In the genomic region with DNA sequence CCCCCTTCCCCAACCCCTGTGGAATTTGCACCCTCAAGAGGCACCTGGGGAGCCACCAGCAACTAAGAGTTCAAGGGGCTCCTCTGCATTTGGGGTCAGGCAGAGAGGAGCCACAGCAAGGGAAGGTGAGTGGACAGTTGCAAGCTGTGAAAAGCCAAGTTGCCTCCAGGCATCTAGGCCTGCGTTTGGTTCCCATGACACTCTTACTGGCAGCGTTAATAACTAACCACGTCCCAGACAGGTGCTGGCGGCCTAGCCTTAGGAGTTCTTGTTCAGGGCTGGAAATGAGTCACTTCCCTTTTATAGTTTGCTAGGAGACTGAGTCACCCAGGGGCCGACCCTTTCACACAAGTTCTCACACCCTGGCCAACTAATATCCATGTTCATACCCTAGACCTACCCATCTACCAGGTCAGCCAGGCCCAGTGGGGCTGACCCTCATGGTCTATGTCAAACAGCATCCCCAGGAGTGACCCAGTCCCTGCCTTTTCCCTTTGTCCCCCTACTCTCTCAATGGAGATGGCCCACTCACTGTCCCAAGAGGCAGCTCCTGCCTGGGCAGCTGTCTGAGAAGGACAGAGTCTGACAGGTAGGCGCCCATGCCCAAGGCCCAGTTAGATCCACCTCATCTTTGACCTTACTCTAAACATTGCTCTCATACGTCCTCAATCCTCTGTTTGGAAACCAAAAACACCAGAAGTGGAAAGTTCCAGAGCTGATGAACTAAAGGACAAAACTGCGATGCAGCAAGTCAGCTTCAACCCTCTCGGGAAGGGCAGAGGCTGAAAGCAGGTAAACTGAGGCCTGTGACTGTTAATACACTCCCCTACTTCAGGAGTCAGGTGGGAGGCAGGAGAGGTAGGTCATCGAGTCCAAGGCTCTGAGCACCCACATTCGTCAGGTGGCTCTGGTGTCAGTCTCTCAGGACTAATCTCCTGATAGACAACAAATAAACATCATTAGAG, we compare ENCODE assay signal across 1 cellular context.
A peak's percentile ranks its signal among the peaks of the same experiment; 100 is the strongest.
TF ChIP-seq lines count a peak whose summit lies in the region.

No MANE protein-coding gene starts in this region.

TF ChIP-seq in HepG2, 621 proteins besides CTCF, POLR2A, EP300 and RAD21 (continued from another document and continues in another):
- peak; percentile 22; the same call in 1 of the 2 replicates for TF ChIP-seq ZNF839 (CRISPR knock-in tag; IDR thresholded peaks at IDR 0.05; ENCODE audit: borderline replicate concordance)
- no peak for TF ChIP-seq MTF1 (CRISPR knock-in tag; IDR thresholded peaks at IDR 0.05)
- no peak; the same call in 1 of the 2 replicates for TF ChIP-seq ZNF256 (CRISPR knock-in tag; conservative IDR thresholded peaks at IDR 0.05)
- TF ChIP-seq ZNF589 (CRISPR knock-in tag; conservative IDR thresholded peaks at IDR 0.05): no peak
- TF ChIP-seq ZNF644 (CRISPR knock-in tag; IDR thresholded peaks at IDR 0.05; ENCODE audit: low read depth): peak; percentile 87
- TF ChIP-seq RAD51 (IDR thresholded peaks at IDR 0.05; ENCODE audit: borderline replicate concordance): no peak
- TF ChIP-seq, protein P1, sequence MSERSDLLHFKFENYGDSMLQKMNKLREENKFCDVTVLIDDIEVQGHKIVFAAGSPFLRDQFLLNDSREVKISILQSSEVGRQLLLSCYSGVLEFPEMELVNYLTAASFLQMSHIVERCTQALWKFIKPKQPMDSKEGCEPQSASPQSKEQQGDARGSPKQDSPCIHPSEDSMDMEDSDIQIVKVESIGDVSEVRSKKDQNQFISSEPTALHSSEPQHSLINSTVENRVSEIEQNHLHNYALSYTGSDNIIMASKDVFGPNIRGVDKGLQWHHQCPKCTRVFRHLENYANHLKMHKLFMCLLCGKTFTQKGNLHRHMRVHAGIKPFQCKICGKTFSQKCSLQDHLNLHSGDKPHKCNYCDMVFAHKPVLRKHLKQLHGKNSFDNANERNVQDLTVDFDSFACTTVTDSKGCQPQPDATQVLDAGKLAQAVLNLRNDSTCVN (CRISPR knock-in tag; IDR thresholded peaks at IDR 0.05; ENCODE audit: borderline replicate concordance): peak; percentile 34; the same call in 1 of the 2 replicates
- TF ChIP-seq, protein P2, sequence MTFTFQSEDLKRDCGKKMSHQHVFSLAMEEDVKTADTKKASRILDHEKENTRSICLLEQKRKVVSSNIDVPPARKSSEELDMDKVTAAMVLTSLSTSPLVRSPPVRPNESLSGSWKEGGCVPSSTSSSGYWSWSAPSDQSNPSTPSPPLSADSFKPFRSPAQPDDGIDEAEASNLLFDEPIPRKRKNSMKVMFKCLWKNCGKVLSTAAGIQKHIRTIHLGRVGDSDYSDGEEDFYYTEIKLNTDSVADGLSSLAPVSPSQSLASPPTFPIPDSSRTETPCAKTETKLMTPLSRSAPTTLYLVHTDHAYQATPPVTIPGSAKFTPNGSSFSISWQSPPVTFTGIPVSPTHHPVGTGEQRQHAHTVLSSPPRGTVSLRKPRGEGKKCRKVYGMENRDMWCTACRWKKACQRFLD (CRISPR knock-in tag; IDR thresholded peaks at IDR 0.05; ENCODE audit: borderline replicate concordance): no peak; the same call in 1 of the 2 replicates
- TF ChIP-seq EHMT2 (IDR thresholded peaks at IDR 0.05; ENCODE audit: borderline replicate concordance, low read depth, low read length): 0 out of 2 replicates have a peak, but pooled peaks have one; percentile 44
- TF ChIP-seq, protein P3, sequence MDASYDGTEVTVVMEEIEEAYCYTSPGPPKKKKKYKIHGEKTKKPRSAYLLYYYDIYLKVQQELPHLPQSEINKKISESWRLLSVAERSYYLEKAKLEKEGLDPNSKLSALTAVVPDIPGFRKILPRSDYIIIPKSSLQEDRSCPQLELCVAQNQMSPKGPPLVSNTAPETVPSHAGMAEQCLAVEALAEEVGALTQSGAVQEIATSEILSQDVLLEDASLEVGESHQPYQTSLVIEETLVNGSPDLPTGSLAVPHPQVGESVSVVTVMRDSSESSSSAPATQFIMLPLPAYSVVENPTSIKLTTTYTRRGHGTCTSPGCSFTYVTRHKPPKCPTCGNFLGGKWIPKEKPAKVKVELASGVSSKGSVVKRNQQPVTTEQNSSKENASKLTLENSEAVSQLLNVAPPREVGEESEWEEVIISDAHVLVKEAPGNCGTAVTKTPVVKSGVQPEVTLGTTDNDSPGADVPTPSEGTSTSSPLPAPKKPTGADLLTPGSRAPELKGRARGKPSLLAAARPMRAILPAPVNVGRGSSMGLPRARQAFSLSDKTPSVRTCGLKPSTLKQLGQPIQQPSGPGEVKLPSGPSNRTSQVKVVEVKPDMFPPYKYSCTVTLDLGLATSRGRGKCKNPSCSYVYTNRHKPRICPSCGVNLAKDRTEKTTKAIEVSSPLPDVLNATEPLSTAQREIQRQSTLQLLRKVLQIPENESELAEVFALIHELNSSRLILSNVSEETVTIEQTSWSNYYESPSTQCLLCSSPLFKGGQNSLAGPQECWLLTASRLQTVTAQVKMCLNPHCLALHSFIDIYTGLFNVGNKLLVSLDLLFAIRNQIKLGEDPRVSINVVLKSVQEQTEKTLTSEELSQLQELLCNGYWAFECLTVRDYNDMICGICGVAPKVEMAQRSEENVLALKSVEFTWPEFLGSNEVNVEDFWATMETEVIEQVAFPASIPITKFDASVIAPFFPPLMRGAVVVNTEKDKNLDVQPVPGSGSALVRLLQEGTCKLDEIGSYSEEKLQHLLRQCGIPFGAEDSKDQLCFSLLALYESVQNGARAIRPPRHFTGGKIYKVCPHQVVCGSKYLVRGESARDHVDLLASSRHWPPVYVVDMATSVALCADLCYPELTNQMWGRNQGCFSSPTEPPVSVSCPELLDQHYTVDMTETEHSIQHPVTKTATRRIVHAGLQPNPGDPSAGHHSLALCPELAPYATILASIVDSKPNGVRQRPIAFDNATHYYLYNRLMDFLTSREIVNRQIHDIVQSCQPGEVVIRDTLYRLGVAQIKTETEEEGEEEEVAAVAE (CRISPR knock-in tag; IDR thresholded peaks at IDR 0.05; ENCODE audit: borderline replicate concordance): peak; percentile 89
- peak; percentile 95 for TF ChIP-seq SAP130 (CRISPR knock-in tag; IDR thresholded peaks at IDR 0.05; ENCODE audit: low read depth)
- TF ChIP-seq, protein P4, sequence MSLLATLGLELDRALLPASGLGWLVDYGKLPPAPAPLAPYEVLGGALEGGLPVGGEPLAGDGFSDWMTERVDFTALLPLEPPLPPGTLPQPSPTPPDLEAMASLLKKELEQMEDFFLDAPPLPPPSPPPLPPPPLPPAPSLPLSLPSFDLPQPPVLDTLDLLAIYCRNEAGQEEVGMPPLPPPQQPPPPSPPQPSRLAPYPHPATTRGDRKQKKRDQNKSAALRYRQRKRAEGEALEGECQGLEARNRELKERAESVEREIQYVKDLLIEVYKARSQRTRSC (CRISPR knock-in tag; IDR thresholded peaks at IDR 0.05; ENCODE audit: low read depth): no peak
- peak; percentile 90; the same call in 1 of the 2 replicates for TF ChIP-seq MIXL1 (CRISPR knock-in tag; IDR thresholded peaks at IDR 0.05)
- no peak for TF ChIP-seq ATRX (CRISPR knock-in tag; IDR thresholded peaks at IDR 0.05; ENCODE audit: borderline replicate concordance)
- TF ChIP-seq JUND (CRISPR knock-in tag; IDR thresholded peaks at IDR 0.05): peak; percentile 97
- no peak for TF ChIP-seq LCORL (IDR thresholded peaks at IDR 0.05)
- TF ChIP-seq LCORL (CRISPR knock-in tag; IDR thresholded peaks at IDR 0.05): peak; percentile 66; the same call in 1 of the 2 replicates
- TF ChIP-seq FOXO1 (CRISPR knock-in tag; IDR thresholded peaks at IDR 0.05): peak; percentile 65; the same call in 1 of the 2 replicates
- TF ChIP-seq REL (CRISPR knock-in tag; conservative IDR thresholded peaks at IDR 0.05): no peak
- TF ChIP-seq U2AF1 (optimal IDR thresholded peaks at IDR 0.05; ENCODE audit: low read depth, low read length): peak; percentile 21
- TF ChIP-seq GPN1 (CRISPR knock-in tag; IDR thresholded peaks at IDR 0.05; ENCODE audit: borderline replicate concordance): no peak
- TF ChIP-seq NFATC3 (CRISPR knock-in tag; IDR thresholded peaks at IDR 0.05): 0 out of 2 replicates have a peak, but pooled peaks have one; percentile 52
- TF ChIP-seq, protein P5, sequence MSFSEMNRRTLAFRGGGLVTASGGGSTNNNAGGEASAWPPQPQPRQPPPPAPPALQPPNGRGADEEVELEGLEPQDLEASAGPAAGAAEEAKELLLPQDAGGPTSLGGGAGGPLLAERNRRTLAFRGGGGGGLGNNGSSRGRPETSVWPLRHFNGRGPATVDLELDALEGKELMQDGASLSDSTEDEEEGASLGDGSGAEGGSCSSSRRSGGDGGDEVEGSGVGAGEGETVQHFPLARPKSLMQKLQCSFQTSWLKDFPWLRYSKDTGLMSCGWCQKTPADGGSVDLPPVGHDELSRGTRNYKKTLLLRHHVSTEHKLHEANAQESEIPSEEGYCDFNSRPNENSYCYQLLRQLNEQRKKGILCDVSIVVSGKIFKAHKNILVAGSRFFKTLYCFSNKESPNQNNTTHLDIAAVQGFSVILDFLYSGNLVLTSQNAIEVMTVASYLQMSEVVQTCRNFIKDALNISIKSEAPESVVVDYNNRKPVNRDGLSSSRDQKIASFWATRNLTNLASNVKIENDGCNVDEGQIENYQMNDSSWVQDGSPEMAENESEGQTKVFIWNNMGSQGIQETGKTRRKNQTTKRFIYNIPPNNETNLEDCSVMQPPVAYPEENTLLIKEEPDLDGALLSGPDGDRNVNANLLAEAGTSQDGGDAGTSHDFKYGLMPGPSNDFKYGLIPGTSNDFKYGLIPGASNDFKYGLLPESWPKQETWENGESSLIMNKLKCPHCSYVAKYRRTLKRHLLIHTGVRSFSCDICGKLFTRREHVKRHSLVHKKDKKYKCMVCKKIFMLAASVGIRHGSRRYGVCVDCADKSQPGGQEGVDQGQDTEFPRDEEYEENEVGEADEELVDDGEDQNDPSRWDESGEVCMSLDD (CRISPR knock-in tag; IDR thresholded peaks at IDR 0.05; ENCODE audit: borderline replicate concordance): peak; percentile 53; the same call in 1 of the 2 replicates
- TF ChIP-seq, protein P6, sequence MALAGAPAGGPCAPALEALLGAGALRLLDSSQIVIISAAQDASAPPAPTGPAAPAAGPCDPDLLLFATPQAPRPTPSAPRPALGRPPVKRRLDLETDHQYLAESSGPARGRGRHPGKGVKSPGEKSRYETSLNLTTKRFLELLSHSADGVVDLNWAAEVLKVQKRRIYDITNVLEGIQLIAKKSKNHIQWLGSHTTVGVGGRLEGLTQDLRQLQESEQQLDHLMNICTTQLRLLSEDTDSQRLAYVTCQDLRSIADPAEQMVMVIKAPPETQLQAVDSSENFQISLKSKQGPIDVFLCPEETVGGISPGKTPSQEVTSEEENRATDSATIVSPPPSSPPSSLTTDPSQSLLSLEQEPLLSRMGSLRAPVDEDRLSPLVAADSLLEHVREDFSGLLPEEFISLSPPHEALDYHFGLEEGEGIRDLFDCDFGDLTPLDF (CRISPR knock-in tag; IDR thresholded peaks at IDR 0.05): no peak
- no peak for TF ChIP-seq ZNF230 (CRISPR knock-in tag; IDR thresholded peaks at IDR 0.05)
- 0 out of 2 replicates have a peak, but pooled peaks have one; percentile 74 for TF ChIP-seq KLF15 (CRISPR knock-in tag; IDR thresholded peaks at IDR 0.05; ENCODE audit: borderline replicate concordance)
- peak; percentile 72; the same call in 1 of the 2 replicates for TF ChIP-seq ZNF224 (CRISPR knock-in tag; IDR thresholded peaks at IDR 0.05)
- TF ChIP-seq, protein P7, sequence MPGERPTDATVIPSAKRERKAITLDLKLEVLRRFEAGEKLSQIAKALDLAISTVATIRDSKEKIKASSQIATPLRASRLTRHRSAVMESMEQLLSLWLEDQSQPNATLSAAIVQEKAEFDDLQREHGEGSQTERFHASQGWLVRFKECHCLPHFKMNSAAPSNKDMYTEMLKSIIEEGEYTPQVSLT (CRISPR knock-in tag; IDR thresholded peaks at IDR 0.05; ENCODE audit: borderline replicate concordance, low read depth): no peak; the same call in 1 of the 2 replicates
- TF ChIP-seq ZNF577 (CRISPR knock-in tag; IDR thresholded peaks at IDR 0.05; ENCODE audit: borderline replicate concordance, low read depth): no peak
- TF ChIP-seq ZNF264 (CRISPR knock-in tag; IDR thresholded peaks at IDR 0.05): peak; percentile 40; the same call in 1 of the 2 replicates
- TF ChIP-seq FIP1L1 (IDR thresholded peaks at IDR 0.05; ENCODE audit: borderline replicate concordance, insufficient read depth, low read depth, low read length): no peak
- TF ChIP-seq, protein P8, sequence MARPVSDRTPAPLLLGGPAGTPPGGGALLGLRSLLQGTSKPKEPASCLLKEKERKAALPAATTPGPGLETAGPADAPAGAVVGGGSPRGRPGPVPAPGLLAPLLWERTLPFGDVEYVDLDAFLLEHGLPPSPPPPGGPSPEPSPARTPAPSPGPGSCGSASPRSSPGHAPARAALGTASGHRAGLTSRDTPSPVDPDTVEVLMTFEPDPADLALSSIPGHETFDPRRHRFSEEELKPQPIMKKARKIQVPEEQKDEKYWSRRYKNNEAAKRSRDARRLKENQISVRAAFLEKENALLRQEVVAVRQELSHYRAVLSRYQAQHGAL (CRISPR knock-in tag; IDR thresholded peaks at IDR 0.05; ENCODE audit: not compliant biosample characterization): peak; percentile 64
- no peak for TF ChIP-seq DMAP1 (CRISPR knock-in tag; IDR thresholded peaks at IDR 0.05)
- no peak for TF ChIP-seq MYNN (CRISPR knock-in tag; IDR thresholded peaks at IDR 0.05; ENCODE audit: low read depth)
- no peak; the same call in 1 of the 2 replicates for TF ChIP-seq AKAP8 (CRISPR knock-in tag; IDR thresholded peaks at IDR 0.05)
- peak; percentile 86 for TF ChIP-seq ZNF605 (CRISPR knock-in tag; IDR thresholded peaks at IDR 0.05)
- TF ChIP-seq HOXA5 (CRISPR knock-in tag; IDR thresholded peaks at IDR 0.05): no peak
- no peak for TF ChIP-seq ZNF138 (CRISPR knock-in tag; IDR thresholded peaks at IDR 0.05; ENCODE audit: low read depth)
- TF ChIP-seq ZNF737 (CRISPR knock-in tag; IDR thresholded peaks at IDR 0.05; ENCODE audit: borderline replicate concordance): no peak
- peak; percentile 86; the same call in 1 of the 2 replicates for TF ChIP-seq ZSCAN29 (CRISPR knock-in tag; conservative IDR thresholded peaks at IDR 0.05)
- TF ChIP-seq MZF1 (CRISPR knock-in tag; IDR thresholded peaks at IDR 0.05; ENCODE audit: borderline replicate concordance): no peak
- TF ChIP-seq SRF (IDR thresholded peaks at IDR 0.05; ENCODE audit: low read depth, low read length): peak; percentile 85; the same call in 1 of the 2 replicates
- peak; percentile 66; the same call in 1 of the 2 replicates for TF ChIP-seq ARID2 (CRISPR knock-in tag; IDR thresholded peaks at IDR 0.05; ENCODE audit: borderline replicate concordance)
- TF ChIP-seq ZNF547 (CRISPR knock-in tag; IDR thresholded peaks at IDR 0.05): peak; percentile 46; the same call in 1 of the 2 replicates
- no peak for TF ChIP-seq NFE2L1 (CRISPR knock-in tag; IDR thresholded peaks at IDR 0.05; ENCODE audit: borderline replicate concordance)
- TF ChIP-seq ZNF546 (CRISPR knock-in tag; conservative IDR thresholded peaks at IDR 0.05): peak; percentile 90; the same call in 1 of the 2 replicates
- peak; percentile 42; the same call in 1 of the 2 replicates for TF ChIP-seq KDM2A (CRISPR knock-in tag; IDR thresholded peaks at IDR 0.05; ENCODE audit: borderline replicate concordance, low read depth)
- TF ChIP-seq SNRNP70 (IDR thresholded peaks at IDR 0.05; ENCODE audit: low read depth, low read length): no peak
